10 cellular contexts compared by ENCODE assay signal in genomic region chr3:64612082-64612860, GRCh38.
A peak's percentile ranks its signal among the peaks of the same experiment; 100 is the strongest.
DNase-seq lines count a peak whose midpoint lies in the region; ATAC-seq and TF ChIP-seq lines count a peak whose summit lies in the region.
"Had no signal": no experiment of that assay in that cellular context is flagged by ENCODE, and none has a peak within 500 bp of the region (broad histone marks: within the 10 kb centered on the region; RNA-seq: fewer than 3 reads in every experiment).

No MANE protein-coding gene starts in this region.

- H4K91ac ChIP-seq in trophoblast cell (ENCODE audit: low read depth, low read length), result no peak overlapping the region

- H3K4me3 ChIP-seq in AG10803 (ENCODE audit: low read length) (no peak overlapping the region), gastroesophageal sphincter (peak overlapping the region in 1 of 2 donors; percentile 9), trophoblast cell (ENCODE audit: low read depth, low read length) (no peak overlapping the region)

- peak; percentile 96 for ATAC-seq in gastroesophageal sphincter
- ATAC-seq in GM18858 (IDR thresholded peaks at IDR 0.05; ENCODE audit: unreplicated experiment), result no peak

- H3K79me2 ChIP-seq in trophoblast cell (ENCODE audit: control insufficient read depth, insufficient read depth, low read length, poor library complexity), result no peaks in the 10 kb centered on the region

- H3K27ac ChIP-seq in gastroesophageal sphincter, result peak overlapping the region; percentile 69 to 95 (median 87)
- H3K27ac ChIP-seq in trophoblast cell (ENCODE audit: low read depth, low read length), result peak overlapping the region; percentile 29

- H3K79me1 ChIP-seq in trophoblast cell (ENCODE audit: low read length), result peaks cover 5% of the 10 kb centered on the region

- no peak for TF ChIP-seq POLR2A in gastroesophageal sphincter (IDR thresholded peaks at IDR 0.05)

- no peak overlapping the region for H3K18ac ChIP-seq in trophoblast cell (ENCODE audit: low read length)

- no peaks in the 10 kb centered on the region for H3K27me3 ChIP-seq in gastroesophageal sphincter
- H3K27me3 ChIP-seq in trophoblast cell (ENCODE audit: insufficient read depth, low read length), result no peaks in the 10 kb centered on the region

- DNase-seq in AG10803 (ENCODE audit: low read depth) (peak; percentile 72), NOMO-1 treated with DMSO at 0.1 percent for 48 hours (lab: John Stamatoyannopoulos, UW; ENCODE audit: unreplicated experiment) (peak; percentile 73), trophoblast cell (no peak), T1000 (lab: John Stamatoyannopoulos, UW) (no peak), GDM1 (lab: John Stamatoyannopoulos, UW) (no peak)
- DNase-seq in activated CD4-positive, CD25-positive, alpha-beta regulatory T cell treated with anti-CD3 and anti-CD28 coated beads, Interleukin-2, amount 50 U/mL, for 72 hours, result no peak
- DNase-seq: activated gamma-delta T cell treated with Interleukin-2 at 50 U/mL for 16 hours, mammary epithelial cell had no signal

- H3K36me3 ChIP-seq in gastroesophageal sphincter (peaks cover 0 to 6% of the 10 kb centered on the region in 2 donors), trophoblast cell (ENCODE audit: control insufficient read depth in 1 of 2, insufficient read depth in 2 of 2, low read length in 2 of 2) (peaks cover 5 to 14% of the 10 kb centered on the region in 2 experiments)

- H2AFZ ChIP-seq in trophoblast cell (ENCODE audit: insufficient read depth, low read length, poor library complexity), result no peak overlapping the region

- H3K9me3 ChIP-seq in gastroesophageal sphincter, result no peaks in the 10 kb centered on the region
- H3K9me3 ChIP-seq in trophoblast cell (ENCODE audit: insufficient read depth, low read depth, low read length), result no peaks in the 10 kb centered on the region

- H3K9ac ChIP-seq in trophoblast cell (ENCODE audit: low read length), result no peak overlapping the region

- H3K14ac ChIP-seq in trophoblast cell (ENCODE audit: low read length), result no peak overlapping the region

- TF ChIP-seq CTCF in AG10803 (conservative IDR thresholded peaks at IDR 0.05; ENCODE audit: low read length) (no peak), gastroesophageal sphincter (IDR thresholded peaks at IDR 0.05) (no peak)

- no peak overlapping the region for H2AK5ac ChIP-seq in trophoblast cell (ENCODE audit: low read length)

- no peak overlapping the region for H3K4me2 ChIP-seq in trophoblast cell (ENCODE audit: low read length)

- no peak overlapping the region for H2BK12ac ChIP-seq in trophoblast cell (ENCODE audit: low read length)

- no peak overlapping the region for H3K23ac ChIP-seq in trophoblast cell (ENCODE audit: low read length)

- H3K4me1 ChIP-seq in gastroesophageal sphincter (peaks cover 6 to 36% (median 10%) of the 10 kb centered on the region in 3 donors), trophoblast cell (ENCODE audit: control insufficient read depth in 1 of 2, insufficient read depth in 2 of 2, low read length in 2 of 2) (peaks cover 3 to 7% of the 10 kb centered on the region in 2 experiments)

- H4K12ac ChIP-seq in trophoblast cell (ENCODE audit: low read depth, low read length), result no peak overlapping the region

- H3K4ac ChIP-seq in trophoblast cell (ENCODE audit: low read depth, low read length), result no peak overlapping the region

- H2BK5ac ChIP-seq in trophoblast cell (ENCODE audit: low read depth, low read length, poor library complexity), result no peak overlapping the region

- H4K8ac ChIP-seq in trophoblast cell (ENCODE audit: low read depth, low read length), result no peak overlapping the region

- 30 to 40% methylated on average over 4 of the region's 4 CpGs for WGBS in gastroesophageal sphincter (ENCODE audit: low coverage in 1 of 2), 2 donors
- WGBS in trophoblast cell (ENCODE audit: extremely low coverage, insufficient coverage, insufficient read length), result no CpG with 5 or more reads among the region's 4 CpGs

- TF ChIP-seq EP300 in gastroesophageal sphincter (IDR thresholded peaks at IDR 0.05), result peak; percentile 51

- no peak overlapping the region for H2BK120ac ChIP-seq in trophoblast cell (ENCODE audit: insufficient read depth, low read length, poor library complexity)

Comparison
In these comparisons a context has a peak if more than half of its experiments do, and no peak if none do; other contexts are left out.
1. DNase-seq: peak in AG10803 (single experiment) and NOMO-1 treated with DMSO at 0.1 percent for 48 hours (single experiment); none in trophoblast cell (0 of 2), T1000 (single experiment), GDM1 (single experiment) and activated CD4-positive, CD25-positive, alpha-beta regulatory T cell treated with anti-CD3 and anti-CD28 coated beads, Interleukin-2, amount 50 U/mL, for 72 hours (single experiment).